ENCODE assay signal across 19 cellular contexts in genomic region chr2:127790694-127791529, GRCh38. TPM values are rescaled to one million over a fixed set of nuclear protein-coding genes. Genes with fewer than 3 reads are reported as not detected.
DNase-seq lines count a peak whose midpoint lies in the region; ATAC-seq and TF ChIP-seq lines count a peak whose summit lies in the region.
"Had no signal": no experiment of that assay in that cellular context is flagged by ENCODE, and none has a peak within 500 bp of the region (broad histone marks: within the 10 kb centered on the region; RNA-seq: fewer than 3 reads in every experiment).

No MANE protein-coding gene starts in this region.

- H3K9me3 Mint-ChIP-seq in activated CD4-positive, alpha-beta memory T cell treated with anti-CD3 and anti-CD28 coated beads for 36 hours, result no peaks in the 10 kb centered on the region
- H3K9me3 Mint-ChIP-seq in activated CD4-positive, alpha-beta memory T cell treated with anti-CD3 and anti-CD28 coated beads, Interleukin-2, amount 10 ng/mL, durations not matched to agents 7 days and 5 days, result no peaks in the 10 kb centered on the region
- no peaks in the 10 kb centered on the region for H3K9me3 Mint-ChIP-seq in CD4-positive, alpha-beta T cell
- no peaks in the 10 kb centered on the region for H3K9me3 Mint-ChIP-seq in osteocyte (ENCODE audit: unreplicated experiment)
- H3K9me3 Mint-ChIP-seq: memory B cell had no signal

- intact Hi-C loops in activated CD4-positive, alpha-beta memory T cell treated with anti-CD3 and anti-CD28 coated beads for 36 hours (cut with micrococcal nuclease), result no loop called here
- intact Hi-C loops in CD4-positive, alpha-beta T cell (cut with DNase I, micrococcal nuclease), result no loop called here

- no peak overlapping the region for H3K4me3 Mint-ChIP-seq in activated CD4-positive, alpha-beta memory T cell treated with anti-CD3 and anti-CD28 coated beads for 36 hours
- H3K4me3 Mint-ChIP-seq in activated CD4-positive, alpha-beta memory T cell treated with anti-CD3 and anti-CD28 coated beads, Interleukin-2, amount 10 ng/mL, durations not matched to agents 7 days and 5 days, result no peak overlapping the region
- H3K4me3 Mint-ChIP-seq in CD4-positive, alpha-beta T cell, result peak overlapping the region; percentile 2
- no peak overlapping the region for H3K4me3 Mint-ChIP-seq in osteocyte (ENCODE audit: unreplicated experiment)
- H3K4me3 Mint-ChIP-seq: memory B cell had no signal

- H3K27me3 Mint-ChIP-seq in activated CD4-positive, alpha-beta memory T cell treated with anti-CD3 and anti-CD28 coated beads for 36 hours, result no peaks in the 10 kb centered on the region
- no peaks in the 10 kb centered on the region for H3K27me3 Mint-ChIP-seq in activated CD4-positive, alpha-beta memory T cell treated with anti-CD3 and anti-CD28 coated beads, Interleukin-2, amount 10 ng/mL, durations not matched to agents 7 days and 5 days
- H3K27me3 Mint-ChIP-seq in CD4-positive, alpha-beta T cell, result no peaks in the 10 kb centered on the region
- no peaks in the 10 kb centered on the region for H3K27me3 Mint-ChIP-seq in osteocyte (ENCODE audit: unreplicated experiment)
- H3K27me3 Mint-ChIP-seq: CD4-positive, CD25-positive, alpha-beta regulatory T cell; memory B cell had no signal

- DNase-seq in activated CD4-positive, alpha-beta memory T cell treated with anti-CD3 and anti-CD28 coated beads for 36 hours, result peak; percentile 45
- no peak for DNase-seq in activated CD4-positive, alpha-beta memory T cell treated with anti-CD3 and anti-CD28 coated beads, Interleukin-2, amount 10 ng/mL, durations not matched to agents 7 days and 5 days
- DNase-seq in CD4-positive, alpha-beta T cell, result no peak
- DNase-seq in NCI-H2227 treated with DMSO at 0.1 percent for 48 hours (lab: John Stamatoyannopoulos, UW) (peak; percentile 72), osteocyte (ENCODE audit: extremely low spot score, unreplicated experiment) (no peak), AG20443 (ENCODE audit: low spot score) (no peak), NCI-H526 (lab: John Stamatoyannopoulos, UW) (no peak), dermis blood vessel endothelial cell (no peak)
- DNase-seq: CD4-positive, CD25-positive, alpha-beta regulatory T cell; DMS79; dorsolateral prefrontal cortex; foreskin keratinocyte; hippocampal formation; islet precursor cell; NCI-H1694; NCI-H446 had no signal

- CTCF ChIA-PET in activated CD4-positive, alpha-beta memory T cell treated with anti-CD3 and anti-CD28 coated beads for 36 hours (lab: Charles Lee), result no interaction called here
- CTCF ChIA-PET in activated CD4-positive, alpha-beta memory T cell treated with anti-CD3 and anti-CD28 coated beads, Interleukin-2, amount 10 ng/mL, durations not matched to agents 7 days and 5 days (lab: Charles Lee), result no interaction called here
- CTCF ChIA-PET in CD4-positive, alpha-beta T cell (lab: Charles Lee), result no interaction called here

- H3K9me3 ChIP-seq in CD4-positive, alpha-beta T cell (ENCODE audit: control insufficient read depth, low read length), result no peaks in the 10 kb centered on the region
- H3K9me3 ChIP-seq: suprapubic skin had no signal

- H3K27ac ChIP-seq in CD4-positive, alpha-beta T cell (ENCODE audit: low read depth, low read length), result no peak overlapping the region
- H3K27ac ChIP-seq: epithelial cell of prostate, foreskin keratinocyte, suprapubic skin had no signal

- peaks cover 9% of the 10 kb centered on the region for H3K36me3 Mint-ChIP-seq in activated CD4-positive, alpha-beta memory T cell treated with anti-CD3 and anti-CD28 coated beads for 36 hours
- H3K36me3 Mint-ChIP-seq in activated CD4-positive, alpha-beta memory T cell treated with anti-CD3 and anti-CD28 coated beads, Interleukin-2, amount 10 ng/mL, durations not matched to agents 7 days and 5 days (ENCODE audit: low read depth), result peaks cover 19% of the 10 kb centered on the region
- peaks cover 41% of the 10 kb centered on the region for H3K36me3 Mint-ChIP-seq in CD4-positive, alpha-beta T cell (ENCODE audit: low read depth)
- H3K36me3 Mint-ChIP-seq in osteocyte (ENCODE audit: unreplicated experiment), result no peaks in the 10 kb centered on the region

- POLR2A ChIA-PET in activated CD4-positive, alpha-beta memory T cell treated with anti-CD3 and anti-CD28 coated beads for 36 hours (lab: Charles Lee), result no interaction called here
- POLR2A ChIA-PET in activated CD4-positive, alpha-beta memory T cell treated with anti-CD3 and anti-CD28 coated beads, Interleukin-2, amount 10 ng/mL, durations not matched to agents 7 days and 5 days (lab: Charles Lee), result no interaction called here
- POLR2A ChIA-PET in CD4-positive, alpha-beta T cell (lab: Charles Lee), result no interaction called here

- no peaks in the 10 kb centered on the region for H3K27me3 ChIP-seq in CD4-positive, alpha-beta T cell (ENCODE audit: control insufficient read depth, insufficient read depth, low read length)
- H3K27me3 ChIP-seq: dorsolateral prefrontal cortex, foreskin keratinocyte, suprapubic skin had no signal

- no peak for TF ChIP-seq CTCF in CD4-positive, alpha-beta T cell (IDR thresholded peaks at IDR 0.05)
- no peak for TF ChIP-seq CTCF in osteocyte (IDR thresholded peaks at IDR 0.05)

- no peak overlapping the region for H3K27ac Mint-ChIP-seq in activated CD4-positive, alpha-beta memory T cell treated with anti-CD3 and anti-CD28 coated beads for 36 hours
- no peak overlapping the region for H3K27ac Mint-ChIP-seq in activated CD4-positive, alpha-beta memory T cell treated with anti-CD3 and anti-CD28 coated beads, Interleukin-2, amount 10 ng/mL, durations not matched to agents 7 days and 5 days
- peak overlapping the region; percentile 3 for H3K27ac Mint-ChIP-seq in CD4-positive, alpha-beta T cell
- H3K27ac Mint-ChIP-seq in osteocyte (ENCODE audit: unreplicated experiment), result peak overlapping the region; percentile 0
- H3K27ac Mint-ChIP-seq: memory B cell had no signal

- ATAC-seq in CD4-positive, alpha-beta T cell (ENCODE audit: poor library complexity), result no peak
- ATAC-seq: foreskin keratinocyte had no signal

- peaks cover 27% of the 10 kb centered on the region for H3K4me1 Mint-ChIP-seq in activated CD4-positive, alpha-beta memory T cell treated with anti-CD3 and anti-CD28 coated beads for 36 hours (ENCODE audit: low read depth)
- H3K4me1 Mint-ChIP-seq in activated CD4-positive, alpha-beta memory T cell treated with anti-CD3 and anti-CD28 coated beads, Interleukin-2, amount 10 ng/mL, durations not matched to agents 7 days and 5 days, result peaks cover 7% of the 10 kb centered on the region
- peaks cover 36% of the 10 kb centered on the region for H3K4me1 Mint-ChIP-seq in CD4-positive, alpha-beta T cell (ENCODE audit: low read depth)
- H3K4me1 Mint-ChIP-seq in osteocyte (ENCODE audit: unreplicated experiment), result no peaks in the 10 kb centered on the region

RNA-seq across cellular contexts. Expression of gene WDR33, which starts 20.1 kb away (rescaled TPM):
- total RNA-seq in activated CD4-positive, alpha-beta memory T cell treated with anti-CD3 and anti-CD28 coated beads for 36 hours, result 10 to 100 TPM; 62.9 to 64.7 TPM
- total RNA-seq in activated CD4-positive, alpha-beta memory T cell treated with anti-CD3 and anti-CD28 coated beads, Interleukin-2, amount 10 ng/mL, durations not matched to agents 7 days and 5 days, result 10 to 100 TPM; 63.7 to 65.1 TPM
- 10 to 100 TPM; 59.8 to 61.5 TPM for total RNA-seq in CD4-positive, alpha-beta T cell
- total RNA-seq in osteocyte, result 37.9 and 43.3 TPM in 2 replicates
- 30.8 and 54.9 TPM in 2 replicates for total RNA-seq in dermis blood vessel endothelial cell

Comparison
In these comparisons a context has a peak if more than half of its experiments do, and no peak if none do; other contexts are left out.
1. DNase-seq: peak in activated CD4-positive, alpha-beta memory T cell treated with anti-CD3 and anti-CD28 coated beads for 36 hours (single experiment) and NCI-H2227 treated with DMSO at 0.1 percent for 48 hours (single experiment); none in activated CD4-positive, alpha-beta memory T cell treated with anti-CD3 and anti-CD28 coated beads, Interleukin-2, amount 10 ng/mL, durations not matched to agents 7 days and 5 days (single experiment), CD4-positive, alpha-beta T cell (0 of 10), osteocyte (single experiment), AG20443 (single experiment), NCI-H526 (0 of 2) and dermis blood vessel endothelial cell (single experiment).
2. H3K27ac Mint-ChIP-seq: peak in CD4-positive, alpha-beta T cell (single experiment) and osteocyte (single experiment); none in activated CD4-positive, alpha-beta memory T cell treated with anti-CD3 and anti-CD28 coated beads for 36 hours (single experiment) and activated CD4-positive, alpha-beta memory T cell treated with anti-CD3 and anti-CD28 coated beads, Interleukin-2, amount 10 ng/mL, durations not matched to agents 7 days and 5 days (single experiment).